In the genomic region with DNA sequence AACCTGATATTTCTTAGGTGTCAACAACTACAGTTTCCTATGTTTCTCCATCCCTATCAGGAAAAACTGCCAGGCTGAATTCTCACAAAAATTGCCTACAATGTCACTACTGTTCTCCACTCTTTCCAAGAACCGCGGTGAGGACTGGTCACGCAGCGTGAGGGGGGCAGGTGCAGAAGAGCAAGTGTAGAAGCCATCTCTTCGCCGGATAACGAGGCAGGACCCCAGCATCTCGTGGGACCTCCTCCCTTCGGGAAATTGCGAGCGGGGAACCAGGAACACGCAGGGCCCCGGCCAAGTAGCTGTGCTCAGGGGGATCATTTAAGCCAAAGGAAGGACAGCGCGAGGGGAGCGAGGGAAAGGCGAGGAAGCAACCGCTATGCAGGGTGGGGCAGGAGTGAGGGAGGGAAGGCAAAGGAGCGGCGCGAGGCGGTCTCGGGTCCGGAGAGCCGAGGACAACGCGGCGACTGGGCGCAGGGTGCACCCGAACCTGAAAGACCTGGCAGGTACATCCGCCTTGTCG, we compare ENCODE assay signal across 8 cellular contexts. TPM values are rescaled to one million over a fixed set of nuclear protein-coding genes. Genes with fewer than 3 reads are reported as not detected.
DNase-seq lines count a peak whose midpoint lies in the region; ATAC-seq and TF ChIP-seq lines count a peak whose summit lies in the region.

No MANE protein-coding gene starts in this region.

- ATAC-seq in stimulated activated effector memory CD8-positive, alpha-beta T cell treated with anti-CD3 and anti-CD28 coated beads, Interleukin-12 subunit alpha, Interleukin-12 subunit beta, amount 100 ng/mL, for 72 hours = peak; percentile 17

- peaks cover 16% of the 10 kb centered on the region for H3K4me1 ChIP-seq in GM23248 (ENCODE audit: insufficient read depth)
- peaks cover 60% of the 10 kb centered on the region for H3K4me1 ChIP-seq in Karpas-422 (ENCODE audit: low read length)
- peaks cover 0 to 24% of the 10 kb centered on the region in 2 donors for H3K4me1 ChIP-seq in adrenal gland (replicated peaks in 1 of 2)
- H3K4me1 ChIP-seq in iPS-18a (ENCODE audit: control insufficient read depth, low read depth, low read length) = peaks cover 6% of the 10 kb centered on the region

- H3K9me3 ChIP-seq in GM23248 (ENCODE audit: low read depth) (no peaks in the 10 kb centered on the region), Karpas-422 (ENCODE audit: low read length) (no peaks in the 10 kb centered on the region), adrenal gland (replicated peaks in 1 of 3) (no peaks in the 10 kb centered on the region), iPS-18a (ENCODE audit: control insufficient read depth, low read depth, low read length) (no peaks in the 10 kb centered on the region)

- H4K20me1 ChIP-seq in GM23248 (ENCODE audit: insufficient read depth) = no peaks in the 10 kb centered on the region
- peaks cover 6% of the 10 kb centered on the region for H4K20me1 ChIP-seq in Karpas-422 (ENCODE audit: insufficient read depth, low read depth, low read length)

- WGBS in GM23248 (ENCODE audit: low coverage in 1 of 2, low lambda C conversion rate in 2 of 2, missing lambda C conversion rate in 2 of 2), 2 experiments = 0 to 2% methylated on average over 32 of the region's 32 CpGs
- WGBS in adrenal gland, 4 donors = 0 to 2% (median 0%) methylated on average over 7 to 32 of the region's 32 CpGs

- peak overlapping the region; percentile 91 for H3K9ac ChIP-seq in GM23248
- H3K9ac ChIP-seq in Karpas-422 (ENCODE audit: low read length) = peak overlapping the region; percentile 83
- peak overlapping the region; percentile 64 for H3K9ac ChIP-seq in iPS-18a (ENCODE audit: low read length)

- DNase-seq in NCI-H82 (lab: John Stamatoyannopoulos, UW) (peak; percentile 65), NCI-H82 treated with DMSO at 0.1 percent for 48 hours (lab: John Stamatoyannopoulos, UW; ENCODE audit: unreplicated experiment) (no peak), GM23248 (peak; percentile 56), Karpas-422 (peak; percentile 64), adrenal gland (peak in 4 of 7 donors; percentile 22 to 41 (median 36)), DMS153 treated with DMSO at 0.1 percent for 48 hours (lab: John Stamatoyannopoulos, UW; ENCODE audit: unreplicated experiment) (no peak)
- peak in 1 of 2 donors; percentile 75 for DNase-seq in stimulated activated effector memory CD8-positive, alpha-beta T cell treated with anti-CD3 and anti-CD28 coated beads, Interleukin-12 subunit alpha, Interleukin-12 subunit beta, amount 100 ng/mL, for 72 hours (ENCODE audit: low spot score in 2 of 2)

- no peak for TF ChIP-seq CTCF in adrenal gland (IDR thresholded peaks at IDR 0.05)

- H3K36me3 ChIP-seq in GM23248 (ENCODE audit: low read depth) (no peaks in the 10 kb centered on the region), Karpas-422 (ENCODE audit: insufficient read depth, low read length) (no peaks in the 10 kb centered on the region), adrenal gland (replicated peaks in 1 of 2) (no peaks in the 10 kb centered on the region), iPS-18a (ENCODE audit: control insufficient read depth, low read depth, low read length) (no peaks in the 10 kb centered on the region)

- H2AFZ ChIP-seq in GM23248 (peak overlapping the region; percentile 88), Karpas-422 (ENCODE audit: low read length) (peak overlapping the region; percentile 80)

- H3K36me3 Mint-ChIP-seq in stimulated activated effector memory CD8-positive, alpha-beta T cell treated with anti-CD3 and anti-CD28 coated beads, Interleukin-12 subunit alpha, Interleukin-12 subunit beta, amount 100 ng/mL, for 72 hours = peaks cover 22% of the 10 kb centered on the region

- peak overlapping the region; percentile 96 for H3K27ac Mint-ChIP-seq in stimulated activated effector memory CD8-positive, alpha-beta T cell treated with anti-CD3 and anti-CD28 coated beads, Interleukin-12 subunit alpha, Interleukin-12 subunit beta, amount 100 ng/mL, for 72 hours

- H3K4me1 Mint-ChIP-seq in stimulated activated effector memory CD8-positive, alpha-beta T cell treated with anti-CD3 and anti-CD28 coated beads, Interleukin-12 subunit alpha, Interleukin-12 subunit beta, amount 100 ng/mL, for 72 hours = peaks cover 62% of the 10 kb centered on the region

- H3K4me2 ChIP-seq in GM23248 (ENCODE audit: unreplicated experiment) (peak overlapping the region; percentile 99), Karpas-422 (ENCODE audit: low read depth, low read length, poor library complexity, severe bottlenecking) (peak overlapping the region; percentile 92)

- 0 out of 2 replicates have a peak, but pooled peaks cover 4% of the 10 kb centered on the region for H3F3A ChIP-seq in GM23248 (ENCODE audit: insufficient read depth)

- H3K4me3 ChIP-seq in GM23248 = peak overlapping the region; percentile 86
- peak overlapping the region; percentile 95 for H3K4me3 ChIP-seq in Karpas-422 (ENCODE audit: low read length)
- peak overlapping the region; percentile 52 to 91 (median 82) for H3K4me3 ChIP-seq in adrenal gland
- H3K4me3 ChIP-seq in iPS-18a (ENCODE audit: low read length) = peak overlapping the region; percentile 91

- TF ChIP-seq POLR2A in adrenal gland (IDR thresholded peaks at IDR 0.05) = no peak

- no peaks in the 10 kb centered on the region for H3K9me3 Mint-ChIP-seq in stimulated activated effector memory CD8-positive, alpha-beta T cell treated with anti-CD3 and anti-CD28 coated beads, Interleukin-12 subunit alpha, Interleukin-12 subunit beta, amount 100 ng/mL, for 72 hours

- intact Hi-C loops in adrenal gland (cut with DNase I) = loop anchor here in 1 of 2 donors (5.0 kb wide), 1 partner anchor 405 kb away; no protein-coding TSS in a partner anchor

- H3K27ac ChIP-seq in GM23248 (peak overlapping the region; percentile 84), Karpas-422 (ENCODE audit: low read length) (no peak overlapping the region), adrenal gland (peak overlapping the region; percentile 33 to 99 (median 88)), iPS-18a (ENCODE audit: low read length) (no peak overlapping the region)

- in situ Hi-C loops in GM23248 (cut with MboI) = loop anchor here (10.0 to 25.0 kb wide), 5 partner anchors 183 to 870 kb away; partner anchors contain the start of gene GINS1

- no peaks in the 10 kb centered on the region for H3K9me2 ChIP-seq in GM23248 (ENCODE audit: insufficient read depth)
- no peaks in the 10 kb centered on the region for H3K9me2 ChIP-seq in Karpas-422 (replicated peaks; ENCODE audit: insufficient read depth, low read length)

- H3K79me2 ChIP-seq in GM23248 (ENCODE audit: insufficient read depth) (peaks cover 50% of the 10 kb centered on the region), Karpas-422 (ENCODE audit: low read length) (peaks cover 55% of the 10 kb centered on the region)

- H3K4me3 Mint-ChIP-seq in stimulated activated effector memory CD8-positive, alpha-beta T cell treated with anti-CD3 and anti-CD28 coated beads, Interleukin-12 subunit alpha, Interleukin-12 subunit beta, amount 100 ng/mL, for 72 hours = peak overlapping the region; percentile 97

- H3K27me3 ChIP-seq in GM23248 (replicated peaks; ENCODE audit: insufficient read depth) = no peaks in the 10 kb centered on the region
- H3K27me3 ChIP-seq in Karpas-422 (ENCODE audit: low read length) = no peaks in the 10 kb centered on the region
- H3K27me3 ChIP-seq in adrenal gland = no peaks in the 10 kb centered on the region
- H3K27me3 ChIP-seq in iPS-18a (ENCODE audit: control insufficient read depth, insufficient read depth, low read length) = peaks cover 10% of the 10 kb centered on the region

RNA-seq across cellular contexts. Expression of gene APMAP, which starts 0.6 kb away (rescaled TPM):
- total RNA-seq in GM23248 (2014; rRNA removed; shearing (Covaris generic)) = 109 and 129 TPM in 2 replicates
- polyA plus RNA-seq in GM23248 (2016; fragmentation: Nextera tagmentation; extraction: Ambion mirVana) = 123 and 129 TPM in 2 replicates
- total RNA-seq in Karpas-422 (2014; rRNA removed; shearing (Covaris generic); ENCODE audit: low replicate concordance) = 35.6 and 41.5 TPM in 2 replicates
- total RNA-seq in adrenal gland = 10 to 100 TPM; 45.8 to 92.7 (median 73.8) TPM
- 10 to 100 TPM; 30.3 to 65.0 (median 51.3) TPM for polyA plus RNA-seq in adrenal gland

RNA-seq across cellular contexts. Expression of gene CST7, which starts 42.9 kb away (rescaled TPM):
- total RNA-seq in GM23248 (2014; rRNA removed; shearing (Covaris generic)) = not detected in 2 replicates
- polyA plus RNA-seq in GM23248 (2016; fragmentation: Nextera tagmentation; extraction: Ambion mirVana) (not detected in 2 replicates), adrenal gland (1 to 10 TPM; 1.1 to 2.2 (median 1.8) TPM)
- not detected in 2 replicates for total RNA-seq in Karpas-422 (2014; rRNA removed; shearing (Covaris generic); ENCODE audit: low replicate concordance)
- 1 to 10 TPM in 2 of 8 donors, under 1 TPM in 6; 0.25 to 4.1 (median 0.80) TPM for total RNA-seq in adrenal gland

Comparison
In these comparisons a context has a peak if more than half of its experiments do, and no peak if none do; other contexts are left out.
1. DNase-seq: peak in NCI-H82 (single experiment), GM23248 (single experiment), Karpas-422 (single experiment) and adrenal gland (4 of 7); none in NCI-H82 treated with DMSO at 0.1 percent for 48 hours (single experiment) and DMS153 treated with DMSO at 0.1 percent for 48 hours (single experiment).
2. H3K27ac ChIP-seq: peak in GM23248 (single experiment) and adrenal gland (5 of 5); none in Karpas-422 (single experiment) and iPS-18a (single experiment).
3. Peak in every context shown above with its lines, with median percentiles within 50 percentile points of each other: H3K4me3 ChIP-seq and H3K9ac ChIP-seq.